1 cellular context compared by ENCODE assay signal in genomic region chr11:66344550-66345315, GRCh38.
A peak's percentile ranks its signal among the peaks of the same experiment; 100 is the strongest.
TF ChIP-seq lines count a peak whose summit lies in the region.

Gene BRMS1, minus strand, starts transcription at chr11:66345104. Its CDS starts 2,870 bp downstream, at chr11:66342234.

TF ChIP-seq in HEK293, 187 proteins besides CTCF, POLR2A, EP300 and RAD21 (continued from another document and continues in another):
- TF ChIP-seq GLI2 (tag by site-specific recombination; IDR thresholded peaks at IDR 0.05; ENCODE audit: borderline replicate concordance, low read depth) = no peak
- TF ChIP-seq ZEB2 (tag by site-specific recombination; IDR thresholded peaks at IDR 0.05) = peak; percentile 71
- TF ChIP-seq MEIS1 (CRISPR knock-in tag; IDR thresholded peaks at IDR 0.05; ENCODE audit: borderline replicate concordance) = no peak
- peak; percentile 95 for TF ChIP-seq ZNF76 (tag by site-specific recombination; IDR thresholded peaks at IDR 0.05; ENCODE audit: borderline replicate concordance, low read depth)
- no peak for TF ChIP-seq ZNF175 (tag by site-specific recombination; IDR thresholded peaks at IDR 0.05)
- no peak for TF ChIP-seq ZNF174 (tag by site-specific recombination; IDR thresholded peaks at IDR 0.05)
- no peak for TF ChIP-seq RBAK (tag by site-specific recombination; IDR thresholded peaks at IDR 0.05)
- no peak for TF ChIP-seq ZBTB7A (tag by site-specific recombination; IDR thresholded peaks at IDR 0.05; ENCODE audit: low read depth)
- no peak for TF ChIP-seq ZNF560 (tag by site-specific recombination; IDR thresholded peaks at IDR 0.05; ENCODE audit: borderline replicate concordance)
- TF ChIP-seq SETDB1 (IDR thresholded peaks at IDR 0.05; ENCODE audit: insufficient read length, low read length) = no peak
- TF ChIP-seq ZSCAN16 (tag by site-specific recombination; IDR thresholded peaks at IDR 0.05) = no peak
- no peak for TF ChIP-seq ZNF274 (IDR thresholded peaks at IDR 0.05; ENCODE audit: low read length)
- TF ChIP-seq ZNF274 (tag by site-specific recombination; IDR thresholded peaks at IDR 0.05; ENCODE audit: borderline replicate concordance) = no peak
- TF ChIP-seq ZNF211 (tag by site-specific recombination; IDR thresholded peaks at IDR 0.05; ENCODE audit: low read depth) = no peak
- TF ChIP-seq ZNF701 (tag by site-specific recombination; IDR thresholded peaks at IDR 0.05) = no peak
- TF ChIP-seq SCRT1 (tag by site-specific recombination; IDR thresholded peaks at IDR 0.05; ENCODE audit: borderline replicate concordance) = no peak
- TF ChIP-seq YY2 (tag by site-specific recombination; IDR thresholded peaks at IDR 0.05) = no peak
- TF ChIP-seq ZNF776 (tag by site-specific recombination; IDR thresholded peaks at IDR 0.05; ENCODE audit: borderline replicate concordance) = no peak
- TF ChIP-seq GFI1B (tag by site-specific recombination; IDR thresholded peaks at IDR 0.05) = 0 out of 2 replicates have a peak, but pooled peaks have one; percentile 73
- TF ChIP-seq ZBTB20 (tag by site-specific recombination; IDR thresholded peaks at IDR 0.05) = no peak; the same call in 1 of the 2 replicates
- TF ChIP-seq KLF16 (tag by site-specific recombination; IDR thresholded peaks at IDR 0.05) = no peak
- TF ChIP-seq ZNF624 (tag by site-specific recombination; IDR thresholded peaks at IDR 0.05) = no peak
- no peak for TF ChIP-seq ZNF280C (tag by site-specific recombination; IDR thresholded peaks at IDR 0.05)
- TF ChIP-seq ZIC2 (tag by site-specific recombination; IDR thresholded peaks at IDR 0.05) = peak; percentile 40; the same call in 1 of the 2 replicates
- no peak for TF ChIP-seq ZNF214 (tag by site-specific recombination; IDR thresholded peaks at IDR 0.05; ENCODE audit: borderline replicate concordance)
- TF ChIP-seq ZNF133 (tag by site-specific recombination; IDR thresholded peaks at IDR 0.05) = no peak
- TF ChIP-seq ZNF596 (tag by site-specific recombination; IDR thresholded peaks at IDR 0.05) = no peak
- no peak for TF ChIP-seq KLF1 (tag by site-specific recombination; IDR thresholded peaks at IDR 0.05)
- no peak for TF ChIP-seq ZNF19 (tag by site-specific recombination; IDR thresholded peaks at IDR 0.05; ENCODE audit: low read depth)
- no peak for TF ChIP-seq ELK4 (IDR thresholded peaks at IDR 0.05; ENCODE audit: borderline replicate concordance, low read depth, low read length)
- TF ChIP-seq YY1 (tag by site-specific recombination; IDR thresholded peaks at IDR 0.05) = peak; percentile 58; the same call in 1 of the 2 replicates
- no peak for TF ChIP-seq IKZF3 (tag by site-specific recombination; IDR thresholded peaks at IDR 0.05)
- TF ChIP-seq ZSCAN4 (tag by site-specific recombination; IDR thresholded peaks at IDR 0.05) = 0 out of 2 replicates have a peak, but pooled peaks have one; percentile 23
- TF ChIP-seq ZNF837 (tag by site-specific recombination; IDR thresholded peaks at IDR 0.05) = no peak
- 0 out of 2 replicates have a peak, but pooled peaks have one; percentile 14 for TF ChIP-seq ZBTB44 (tag by site-specific recombination; IDR thresholded peaks at IDR 0.05)
- no peak for TF ChIP-seq KLF7 (tag by site-specific recombination; IDR thresholded peaks at IDR 0.05; ENCODE audit: borderline replicate concordance)
- TF ChIP-seq ZNF148 (tag by site-specific recombination; IDR thresholded peaks at IDR 0.05; ENCODE audit: borderline replicate concordance) = no peak
- TF ChIP-seq ZNF449 (tag by site-specific recombination; IDR thresholded peaks at IDR 0.05) = no peak
- TF ChIP-seq ZNF621 (tag by site-specific recombination; IDR thresholded peaks at IDR 0.05) = no peak
- TF ChIP-seq ZBTB48 (tag by site-specific recombination; IDR thresholded peaks at IDR 0.05) = peak; percentile 63
- no peak for TF ChIP-seq BCL11A (tag by site-specific recombination; IDR thresholded peaks at IDR 0.05; ENCODE audit: low read depth)
- TF ChIP-seq ZNF157 (tag by site-specific recombination; IDR thresholded peaks at IDR 0.05) = no peak
- TF ChIP-seq ZNF324 (tag by site-specific recombination; IDR thresholded peaks at IDR 0.05) = no peak
- TF ChIP-seq FEZF1 (tag by site-specific recombination; IDR thresholded peaks at IDR 0.05) = no peak
- TF ChIP-seq OVOL3 (tag by site-specific recombination; IDR thresholded peaks at IDR 0.05) = 0 out of 2 replicates have a peak, but pooled peaks have one; percentile 42
- TF ChIP-seq SP3 (tag by site-specific recombination; IDR thresholded peaks at IDR 0.05) = peak; percentile 69
- TF ChIP-seq ZNF704 (tag by site-specific recombination; IDR thresholded peaks at IDR 0.05) = peak; percentile 64; the same call in 1 of the 2 replicates
- TF ChIP-seq HOXA7 (CRISPR knock-in tag; IDR thresholded peaks at IDR 0.05; ENCODE audit: borderline replicate concordance) = no peak
- no peak for TF ChIP-seq ZNF707 (tag by site-specific recombination; IDR thresholded peaks at IDR 0.05)
- no peak for TF ChIP-seq ZNF654 (tag by site-specific recombination; IDR thresholded peaks at IDR 0.05; ENCODE audit: low read depth)
- peak; percentile 66 for TF ChIP-seq ZXDB (tag by site-specific recombination; IDR thresholded peaks at IDR 0.05)
- TF ChIP-seq ZNF202 (tag by site-specific recombination; IDR thresholded peaks at IDR 0.05; ENCODE audit: borderline replicate concordance) = no peak
- TF ChIP-seq ZNF404 (tag by site-specific recombination; IDR thresholded peaks at IDR 0.05) = no peak
- TF ChIP-seq HIC1 (tag by site-specific recombination; IDR thresholded peaks at IDR 0.05) = no peak
- TF ChIP-seq ZNF426 (tag by site-specific recombination; IDR thresholded peaks at IDR 0.05) = no peak
- TF ChIP-seq KLF9 (tag by site-specific recombination; IDR thresholded peaks at IDR 0.05; ENCODE audit: low read depth) = no peak
- TF ChIP-seq HOXD13 (CRISPR knock-in tag; IDR thresholded peaks at IDR 0.05; ENCODE audit: borderline replicate concordance) = no peak
- no peak for TF ChIP-seq ZNF112 (tag by site-specific recombination; IDR thresholded peaks at IDR 0.05)
- no peak for TF ChIP-seq ZNF510 (tag by site-specific recombination; IDR thresholded peaks at IDR 0.05; ENCODE audit: insufficient replicate concordance)
- 0 out of 2 replicates have a peak, but pooled peaks have one; percentile 19 for TF ChIP-seq WT1 (tag by site-specific recombination; IDR thresholded peaks at IDR 0.05)
- TF ChIP-seq ZFP41 (tag by site-specific recombination; IDR thresholded peaks at IDR 0.05; ENCODE audit: borderline replicate concordance) = no peak
- TF ChIP-seq OSR2 (tag by site-specific recombination; IDR thresholded peaks at IDR 0.05) = no peak
- TF ChIP-seq HOXC10 (CRISPR knock-in tag; IDR thresholded peaks at IDR 0.05) = no peak
- TF ChIP-seq ZNF768 (tag by site-specific recombination; IDR thresholded peaks at IDR 0.05) = no peak
